In genomic region chr4:101264550-101264949, GRCh38 we compare ENCODE assay signal across 1 cellular context.
A peak's percentile ranks its signal among the peaks of the same experiment; 100 is the strongest.
TF ChIP-seq lines count a peak whose summit lies in the region.

No MANE protein-coding gene starts in this region.

TF ChIP-seq in HepG2, 621 proteins besides CTCF, POLR2A, EP300 and RAD21 (continued from another document):
- peak; percentile 69 for TF ChIP-seq ARID5B (CRISPR knock-in tag; IDR thresholded peaks at IDR 0.05)
- peak; percentile 84 for TF ChIP-seq FOXP4 (CRISPR knock-in tag; IDR thresholded peaks at IDR 0.05)
- 0 out of 2 replicates have a peak, but pooled peaks have one; percentile 41 for TF ChIP-seq SP5 (CRISPR knock-in tag; IDR thresholded peaks at IDR 0.05; ENCODE audit: borderline replicate concordance, low read depth)
- TF ChIP-seq EEA1 (CRISPR knock-in tag; IDR thresholded peaks at IDR 0.05; ENCODE audit: borderline replicate concordance): no peak
- TF ChIP-seq ZNF512B (CRISPR knock-in tag; IDR thresholded peaks at IDR 0.05; ENCODE audit: borderline replicate concordance): no peak
- peak; percentile 39; the same call in 1 of the 2 replicates for TF ChIP-seq HDAC2 (CRISPR knock-in tag; IDR thresholded peaks at IDR 0.05)
- no peak for TF ChIP-seq SOX6 (IDR thresholded peaks at IDR 0.05)
- TF ChIP-seq SOX6 (CRISPR knock-in tag; IDR thresholded peaks at IDR 0.05): peak; percentile 84
- TF ChIP-seq RNF219 (CRISPR knock-in tag; IDR thresholded peaks at IDR 0.05): no peak
- peak; percentile 73 for TF ChIP-seq NFIC (IDR thresholded peaks at IDR 0.05; ENCODE audit: low read length)
- peak; percentile 36; the same call in 1 of the 2 replicates for TF ChIP-seq HMG20A (CRISPR knock-in tag; IDR thresholded peaks at IDR 0.05; ENCODE audit: borderline replicate concordance)
- TF ChIP-seq ISL2 (CRISPR knock-in tag; IDR thresholded peaks at IDR 0.05): peak; percentile 73; the same call in 1 of the 2 replicates
- no peak for TF ChIP-seq ZNF280B (CRISPR knock-in tag; IDR thresholded peaks at IDR 0.05; ENCODE audit: borderline replicate concordance)
- peak; percentile 68 for TF ChIP-seq FOXA1 (IDR thresholded peaks at IDR 0.05)
- TF ChIP-seq FOXA1 (CRISPR knock-in tag; IDR thresholded peaks at IDR 0.05): peak; percentile 91
- peak; percentile 12; the same call in 1 of the 2 replicates for TF ChIP-seq FOXJ3 (CRISPR knock-in tag; IDR thresholded peaks at IDR 0.05; ENCODE audit: borderline replicate concordance)
- TF ChIP-seq ZNF496 (CRISPR knock-in tag; IDR thresholded peaks at IDR 0.05; ENCODE audit: insufficient replicate concordance): no peak
- TF ChIP-seq SETDB1 (CRISPR knock-in tag; IDR thresholded peaks at IDR 0.05; ENCODE audit: borderline replicate concordance): no peak
- TF ChIP-seq GZF1 (CRISPR knock-in tag; IDR thresholded peaks at IDR 0.05): no peak
- no peak for TF ChIP-seq GATAD1 (CRISPR knock-in tag; IDR thresholded peaks at IDR 0.05)
- TF ChIP-seq AHDC1 (CRISPR knock-in tag; IDR thresholded peaks at IDR 0.05; ENCODE audit: borderline replicate concordance): peak; percentile 35; the same call in 1 of the 2 replicates
- no peak; the same call in 1 of the 2 replicates for TF ChIP-seq TCF7 (IDR thresholded peaks at IDR 0.05; ENCODE audit: low read depth)
- TF ChIP-seq KLF15 (CRISPR knock-in tag; IDR thresholded peaks at IDR 0.05; ENCODE audit: borderline replicate concordance): no peak
- peak; percentile 93 for TF ChIP-seq ZNF205 (CRISPR knock-in tag; IDR thresholded peaks at IDR 0.05)
- TF ChIP-seq KMT2A (CRISPR knock-in tag; IDR thresholded peaks at IDR 0.05): no peak
- no peak for TF ChIP-seq GLI4 (CRISPR knock-in tag; IDR thresholded peaks at IDR 0.05; ENCODE audit: borderline replicate concordance)
- peak; percentile 83; the same call in 1 of the 2 replicates for TF ChIP-seq SOX5 (CRISPR knock-in tag; IDR thresholded peaks at IDR 0.05; ENCODE audit: borderline replicate concordance)
- TF ChIP-seq NFE2L1 (CRISPR knock-in tag; IDR thresholded peaks at IDR 0.05; ENCODE audit: borderline replicate concordance): no peak
- TF ChIP-seq ARID3A (IDR thresholded peaks at IDR 0.05; ENCODE audit: low read depth, low read length): peak; percentile 82
- TF ChIP-seq NCOA2 (CRISPR knock-in tag; IDR thresholded peaks at IDR 0.05): peak; percentile 70
- no peak for TF ChIP-seq FOXC1 (CRISPR knock-in tag; IDR thresholded peaks at IDR 0.05; ENCODE audit: borderline replicate concordance)
- TF ChIP-seq THRA (CRISPR knock-in tag; IDR thresholded peaks at IDR 0.05; ENCODE audit: borderline replicate concordance): no peak
- TF ChIP-seq ZNF362 (CRISPR knock-in tag; IDR thresholded peaks at IDR 0.05; ENCODE audit: borderline replicate concordance): no peak
- TF ChIP-seq ZNF678 (CRISPR knock-in tag; IDR thresholded peaks at IDR 0.05): no peak
TF ChIP-seq in HepG2: peak in this region for 41.
